8 cellular contexts compared by ENCODE assay signal in the genomic region with DNA sequence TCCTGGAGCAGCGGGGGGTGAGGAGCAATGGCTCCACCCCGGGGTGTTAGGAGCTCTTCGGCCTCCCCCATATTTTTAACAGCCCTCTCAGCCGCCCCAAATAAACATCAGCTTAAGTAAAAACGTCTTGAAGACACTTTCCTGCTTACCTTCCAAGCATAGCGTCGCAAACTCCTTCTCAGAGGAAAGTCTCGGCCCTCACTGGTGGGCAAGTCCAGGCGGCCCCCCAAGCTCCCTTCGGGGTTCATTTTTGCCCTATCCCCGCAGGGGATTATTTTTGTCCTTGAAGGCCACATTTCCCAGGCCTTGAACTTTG. TPM values are rescaled to one million over a fixed set of nuclear protein-coding genes. Genes with fewer than 3 reads are reported as not detected.
DNase-seq lines count a peak whose midpoint lies in the region; ATAC-seq, FAIRE-seq and TF ChIP-seq lines count a peak whose summit lies in the region.

No MANE protein-coding gene starts in this region.

- CTCF ChIA-PET in endothelial cell of umbilical vein (lab: Charles Lee) = interaction anchor here (1.3 to 1.7 kb wide), 3 partner anchors 11 to 104 kb away, joined by 3 to 9 read pairs (median 7); no protein-coding TSS in a partner anchor

- no peaks in the 10 kb centered on the region for H3K9me3 ChIP-seq in DND-41 (ENCODE audit: insufficient read depth, low read length, severe bottlenecking)
- no peaks in the 10 kb centered on the region for H3K9me3 ChIP-seq in NT2/D1 (ENCODE audit: insufficient read depth, low read length)
- no peaks in the 10 kb centered on the region for H3K9me3 ChIP-seq in endothelial cell of umbilical vein (replicated peaks; ENCODE audit: control insufficient read depth, insufficient read depth, low read length)
- no peaks in the 10 kb centered on the region for H3K9me3 ChIP-seq in ovary

- TF ChIP-seq CTCF in DND-41 (IDR thresholded peaks at IDR 0.05; ENCODE audit: borderline replicate concordance, extremely low read depth, low read length, poor library complexity, severe bottlenecking) (no peak), endothelial cell of umbilical vein (IDR thresholded peaks at IDR 0.05; ENCODE audit: extremely low read depth in 1 of 2, insufficient read depth in 1 of 2, low read depth in 1 of 2, low read length in 2 of 2) (no peak), ovary (IDR thresholded peaks at IDR 0.05) (no peak)

- POLR2A ChIA-PET in endothelial cell of umbilical vein (lab: Charles Lee) = no interaction called here

- 3 to 15% (median 4%) methylated on average over 11 of the region's 11 CpGs for WGBS in ovary, 3 donors

- peak overlapping the region; percentile 44; the same call in 1 of the 2 replicates for H3K9ac ChIP-seq in DND-41 (ENCODE audit: low read depth, low read length)
- H3K9ac ChIP-seq in NT2/D1 (ENCODE audit: insufficient read length, low read depth) = peak overlapping the region; percentile 54
- peak overlapping the region; percentile 59 for H3K9ac ChIP-seq in endothelial cell of umbilical vein (replicated peaks; ENCODE audit: extremely low read depth, insufficient read depth, low read length)

- H3K27me3 ChIP-seq in DND-41 (ENCODE audit: insufficient read depth, low read length, poor library complexity) (peaks cover 5% of the 10 kb centered on the region), NT2/D1 (ENCODE audit: insufficient read depth, insufficient read length) (peaks cover 13% of the 10 kb centered on the region), endothelial cell of umbilical vein (ENCODE audit: control insufficient read depth in 2 of 2, insufficient read depth in 2 of 2, low read length in 2 of 2) (no peaks in the 10 kb centered on the region), ovary (no peaks in the 10 kb centered on the region)

- H3K4me3 ChIP-seq in DND-41 (ENCODE audit: low read depth in 1 of 2, low read length in 2 of 2) (peak overlapping the region; percentile 7 to 66; a peak in 3 of 4 replicates), NT2/D1 (ENCODE audit: insufficient read length, low read depth) (peak overlapping the region; percentile 76), endothelial cell of umbilical vein (replicated peaks in 1 of 3; ENCODE audit: insufficient read depth in 1 of 3, low read depth in 1 of 3, low read length in 3 of 3) (peak overlapping the region; percentile 65 to 84 (median 69)), ovary (peak overlapping the region; percentile 85)

- H4K20me1 ChIP-seq in DND-41 (ENCODE audit: insufficient read depth, low read length) (peaks cover 60% of the 10 kb centered on the region), endothelial cell of umbilical vein (replicated peaks; ENCODE audit: control insufficient read depth, extremely low read depth, insufficient read depth, low read length) (no peaks in the 10 kb centered on the region)

- H3K4me1 ChIP-seq in DND-41 (ENCODE audit: insufficient read depth, low read length) = peaks cover 43% of the 10 kb centered on the region
- H3K4me1 ChIP-seq in NT2/D1 (ENCODE audit: insufficient read depth, insufficient read length) = peaks cover 35% of the 10 kb centered on the region
- H3K4me1 ChIP-seq in endothelial cell of umbilical vein (ENCODE audit: control insufficient read depth, extremely low read depth, insufficient read depth, low read length) = peaks cover 24% of the 10 kb centered on the region
- H3K4me1 ChIP-seq in ovary (ENCODE audit: insufficient read depth) = peaks cover 27% of the 10 kb centered on the region

- H3K27ac ChIP-seq in DND-41 (ENCODE audit: low read length) = peak overlapping the region; percentile 35; the same call in 1 of the 2 replicates
- peak overlapping the region; percentile 16 for H3K27ac ChIP-seq in endothelial cell of umbilical vein (ENCODE audit: insufficient read depth, low read depth, low read length)
- peak overlapping the region in 1 of 2 donors; percentile 37 for H3K27ac ChIP-seq in ovary

- no peak for TF ChIP-seq EP300 in ovary (IDR thresholded peaks at IDR 0.05)

- dilution Hi-C loops in endothelial cell of umbilical vein (cut with MboI; ENCODE audit: extremely low pct_ligation_motif_present, low sequenced_read_pairs) = no loop called here

- H3K36me3 ChIP-seq in DND-41 (ENCODE audit: insufficient read depth, low read length) (peaks cover 24% of the 10 kb centered on the region; the same call in 1 of the 2 replicates), NT2/D1 (ENCODE audit: insufficient read depth, insufficient read length, low read length) (peaks cover 46% of the 10 kb centered on the region), endothelial cell of umbilical vein (ENCODE audit: control insufficient read depth in 2 of 2, extremely low read depth in 1 of 2, insufficient read depth in 2 of 2, low read length in 2 of 2) (peaks cover 0 to 16% of the 10 kb centered on the region in 2 experiments), ovary (no peaks in the 10 kb centered on the region)

- FAIRE-seq in endothelial cell of umbilical vein (lab: Jason Lieb, UNC) = no peak

- no peak for ATAC-seq in DND-41 (ENCODE audit: insufficient read depth, low read depth)

- H3K79me2 ChIP-seq in DND-41 (ENCODE audit: insufficient read depth, low read length) (no peaks in the 10 kb centered on the region), endothelial cell of umbilical vein (ENCODE audit: control insufficient read depth, insufficient read depth, low read length) (peaks cover 15% of the 10 kb centered on the region)

- DNase-seq in DND-41 (no peak), NT2/D1 (ENCODE audit: low read depth, low spot score) (no peak), endothelial cell of umbilical vein (ENCODE audit: low read depth, low spot score) (no peak), ovary (peak in 3 of 5 donors; percentile 29 to 51 (median 51)), NCI-H2029 treated with DMSO at 0.1 percent for 48 hours (lab: John Stamatoyannopoulos, UW) (no peak), HuH-7.5 (ENCODE audit: low spot score) (no peak), NCI-H1436 treated with DMSO at 0.1 percent for 48 hours (lab: John Stamatoyannopoulos, UW) (no peak), superior temporal gyrus (ENCODE audit: extremely low spot score) (no peak)

- TF ChIP-seq POLR2A in endothelial cell of umbilical vein (IDR thresholded peaks at IDR 0.05; ENCODE audit: low read depth, low read length) (no peak), ovary (IDR thresholded peaks at IDR 0.05) (no peak)

- intact Hi-C loops in endothelial cell of umbilical vein (cut with micrococcal nuclease) = loop anchor here (10.0 kb wide), 1 partner anchor 1013 kb away; no protein-coding TSS in a partner anchor
- intact Hi-C loops in ovary (cut with DNase I) = loop anchor here in 1 of 4 donors (10.0 kb wide), 1 partner anchor 203 kb away; no protein-coding TSS in a partner anchor

- BruUV-seq in endothelial cell of umbilical vein (replicated peaks; lab: Mats Ljungman, UMichigan) = no TSS peak

- H2AFZ ChIP-seq in DND-41 (ENCODE audit: low read depth, low read length) (no peak overlapping the region), endothelial cell of umbilical vein (ENCODE audit: low read depth, low read length) (no peak overlapping the region)

- H3K9me1 ChIP-seq in endothelial cell of umbilical vein (replicated peaks; ENCODE audit: control insufficient read depth, extremely low read depth, insufficient read depth, low read length) = no peaks in the 10 kb centered on the region

- H3K4me2 ChIP-seq in DND-41 (ENCODE audit: insufficient read depth, low read length) (peak overlapping the region; percentile 70), endothelial cell of umbilical vein (ENCODE audit: insufficient read depth, low read length) (peak overlapping the region; percentile 82)

TF ChIP-seq in endothelial cell of umbilical vein, 7 proteins besides CTCF, POLR2A, EP300 and RAD21:
- TF ChIP-seq JUN (IDR thresholded peaks at IDR 0.05; ENCODE audit: borderline replicate concordance, insufficient read depth, insufficient read length, low read depth) (no peak), GATA2 (IDR thresholded peaks at IDR 0.05; ENCODE audit: insufficient read depth, insufficient read length, low read depth, low read length) (no peak), MYC (IDR thresholded peaks at IDR 0.05; ENCODE audit: low read depth, low read length) (no peak), EZH2 (IDR thresholded peaks at IDR 0.05; ENCODE audit: borderline replicate concordance, low read depth, low read length, severe bottlenecking) (no peak)
- TF ChIP-seq, protein P1, sequence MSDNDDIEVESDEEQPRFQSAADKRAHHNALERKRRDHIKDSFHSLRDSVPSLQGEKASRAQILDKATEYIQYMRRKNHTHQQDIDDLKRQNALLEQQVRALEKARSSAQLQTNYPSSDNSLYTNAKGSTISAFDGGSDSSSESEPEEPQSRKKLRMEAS (IDR thresholded peaks at IDR 0.05; ENCODE audit: insufficient read depth, insufficient read length) = no peak

RNA-seq across cellular contexts. Expression of a gene that starts 0.9 kb away (rescaled TPM):
- 22.1 and 27.5 TPM in 2 replicates for total RNA-seq in endothelial cell of umbilical vein
- polyA plus RNA-seq in endothelial cell of umbilical vein = 37.4 and 49.0 TPM in 2 replicates
- 17.9 and 21.1 TPM in 2 replicates for polyA plus RNA-seq in endothelial cell of umbilical vein (2011; cell fraction: cytosol; rRNA removed)
- 9.5 and 10.4 TPM in 2 replicates for polyA plus RNA-seq in endothelial cell of umbilical vein (2011; cell fraction: nucleus; rRNA removed)
- polyA plus RNA-seq in endothelial cell of umbilical vein (2012) = 16.4 and 24.6 TPM in 2 replicates
- polyA minus RNA-seq in endothelial cell of umbilical vein = 12.6 and 13.7 TPM in 2 replicates
- polyA minus RNA-seq in endothelial cell of umbilical vein (2011; cell fraction: cytosol; rRNA and poly(A)+ RNA removed) = 20.5 TPM
- polyA minus RNA-seq in endothelial cell of umbilical vein (2011; cell fraction: nucleus; rRNA and poly(A)+ RNA removed) = 2.4 and 4.1 TPM in 2 replicates
- total RNA-seq in ovary = 10 to 100 TPM; 20.0 to 77.6 (median 39.3) TPM
- 10 to 100 TPM in 1 of 2 donors, 1 to 10 TPM in 1; 6.3 to 36.6 TPM for polyA plus RNA-seq in ovary

RNA-seq across cellular contexts. Expression of a gene that starts 41.0 kb away (rescaled TPM):
- 34.1 and 37.1 TPM in 2 replicates for total RNA-seq in endothelial cell of umbilical vein
- 38.1 and 55.8 TPM in 2 replicates for polyA plus RNA-seq in endothelial cell of umbilical vein
- 59.9 and 63.4 TPM in 2 replicates for polyA plus RNA-seq in endothelial cell of umbilical vein (2011; cell fraction: cytosol; rRNA removed)
- polyA plus RNA-seq in endothelial cell of umbilical vein (2011; cell fraction: nucleus; rRNA removed) = 90.9 and 107 TPM in 2 replicates
- polyA plus RNA-seq in endothelial cell of umbilical vein (2012) = 36.1 and 43.6 TPM in 2 replicates
- 60.0 and 69.2 TPM in 2 replicates for polyA minus RNA-seq in endothelial cell of umbilical vein
- polyA minus RNA-seq in endothelial cell of umbilical vein (2011; cell fraction: cytosol; rRNA and poly(A)+ RNA removed) = 50.8 TPM
- 46.8 and 74.9 TPM in 2 replicates for polyA minus RNA-seq in endothelial cell of umbilical vein (2011; cell fraction: nucleus; rRNA and poly(A)+ RNA removed)
- total RNA-seq in ovary = 10 to 100 TPM; 13.9 to 24.0 (median 19.0) TPM
- polyA plus RNA-seq in ovary = 10 to 100 TPM; 20.4 to 46.1 TPM

Comparison
In these comparisons a context has a peak if more than half of its experiments do, and no peak if none do; other contexts are left out.
1. DNase-seq: peak in ovary (3 of 5); none in DND-41 (single experiment), NT2/D1 (single experiment), endothelial cell of umbilical vein (single experiment), NCI-H2029 treated with DMSO at 0.1 percent for 48 hours (single experiment), HuH-7.5 (single experiment), NCI-H1436 treated with DMSO at 0.1 percent for 48 hours (single experiment) and superior temporal gyrus (single experiment).
2. Peak in every context shown above with its lines, with median percentiles within 50 percentile points of each other: H3K4me3 ChIP-seq and H3K9ac ChIP-seq.